Comparison of ENCODE assay signal across 14 cellular contexts in genomic region chr2:5453648-5454390, GRCh38.
DNase-seq lines count a peak whose midpoint lies in the region; ATAC-seq and TF ChIP-seq lines count a peak whose summit lies in the region.
"Had no signal": no experiment of that assay in that cellular context is flagged by ENCODE, and none has a peak within 500 bp of the region (broad histone marks: within the 10 kb centered on the region; RNA-seq: fewer than 3 reads in every experiment).

No MANE protein-coding gene starts in this region.

- H3K36me3 ChIP-seq in neuronal stem cell (replicated peaks in 1 of 2; ENCODE audit: control insufficient read depth in 2 of 2, insufficient read depth in 2 of 2, low read length in 2 of 2) (no peaks in the 10 kb centered on the region), upper lobe of right lung (no peaks in the 10 kb centered on the region)
- H3K36me3 ChIP-seq: adrenal gland, esophagus squamous epithelium had no signal

- peak overlapping the region; percentile 81 for H2AFZ ChIP-seq in neuronal stem cell (ENCODE audit: low read length)

- H3K79me1 ChIP-seq in neuronal stem cell (ENCODE audit: low read depth, low read length): no peaks in the 10 kb centered on the region

- H3K4me1 ChIP-seq in neuronal stem cell (ENCODE audit: control insufficient read depth in 2 of 2, insufficient read depth in 1 of 2, low read depth in 1 of 2, low read length in 2 of 2) (peaks cover 7 to 10% of the 10 kb centered on the region in 2 donors), upper lobe of right lung (no peaks in the 10 kb centered on the region)
- H3K4me1 ChIP-seq: adrenal gland, esophagus squamous epithelium had no signal

- no peak overlapping the region for H2BK12ac ChIP-seq in neuronal stem cell (ENCODE audit: low read length)

- no peak for TF ChIP-seq CTCF in epithelial cell of proximal tubule (conservative IDR thresholded peaks at IDR 0.05; ENCODE audit: low read depth, low read length)
- TF ChIP-seq CTCF in upper lobe of right lung (IDR thresholded peaks at IDR 0.05): no peak

- no CpG with 5 or more reads among the region's 14 CpGs for WGBS in neuronal stem cell (ENCODE audit: extremely low coverage in 2 of 2, insufficient read length in 2 of 2, insufficient replicate concordance in 1 of 2), 2 donors

- H2BK15ac ChIP-seq in neuronal stem cell (ENCODE audit: low read length): no peak overlapping the region

- H3K4ac ChIP-seq in neuronal stem cell (ENCODE audit: low read length): no peak overlapping the region

- no peak overlapping the region for H2AK5ac ChIP-seq in neuronal stem cell (ENCODE audit: low read depth, low read length)

- DNase-seq in HT1080 (ENCODE audit: low read depth) (peak; percentile 89), RPMI7951 (ENCODE audit: low read depth) (peak; percentile 43), epithelial cell of proximal tubule (ENCODE audit: low read depth) (peak; percentile 25), neuronal stem cell (ENCODE audit: low spot score) (no peak), NOMO-1 treated with dmso at 0.1 percent for 144 hours (lab: John Stamatoyannopoulos, UW; ENCODE audit: unreplicated experiment) (no peak), upper lobe of right lung (no peak)
- DNase-seq: adrenal gland; AML-193; DMS 273 treated with DMSO at 0.1 percent for 48 hours; esophagus squamous epithelium; stimulated activated CD4-positive, alpha-beta T cell treated with anti-CD3 and anti-CD28 coated beads, Interleukin-15, amount 100 ng/mL, for 24 hours; SW 1271 had no signal

- no peak overlapping the region for H3K23ac ChIP-seq in neuronal stem cell (ENCODE audit: low read depth, low read length, poor library complexity)

- intact Hi-C loops in upper lobe of right lung (cut with DNase I): no loop called here

- no peak overlapping the region for H3K18ac ChIP-seq in neuronal stem cell (ENCODE audit: low read length)

- peak overlapping the region; percentile 11 for H3K4me3 ChIP-seq in epithelial cell of proximal tubule (ENCODE audit: low read depth, low read length)
- no peak overlapping the region for H3K4me3 ChIP-seq in neuronal stem cell (ENCODE audit: low read length in 2 of 2)
- no peak overlapping the region for H3K4me3 ChIP-seq in upper lobe of right lung
- H3K4me3 ChIP-seq: adrenal gland, esophagus squamous epithelium had no signal

- H4K8ac ChIP-seq in neuronal stem cell (ENCODE audit: low read depth, low read length): no peak overlapping the region

- H3K27ac ChIP-seq in neuronal stem cell (replicated peaks; ENCODE audit: low read length): no peak overlapping the region
- H3K27ac ChIP-seq in upper lobe of right lung: no peak overlapping the region
- H3K27ac ChIP-seq: adrenal gland, esophagus squamous epithelium had no signal

- H3K14ac ChIP-seq in neuronal stem cell (ENCODE audit: low read length): no peak overlapping the region

- no peaks in the 10 kb centered on the region for H3K9me3 ChIP-seq in neuronal stem cell (replicated peaks in 1 of 2; ENCODE audit: control insufficient read depth in 2 of 2, insufficient read depth in 1 of 2, low read depth in 1 of 2, low read length in 2 of 2)
- no peaks in the 10 kb centered on the region for H3K9me3 ChIP-seq in upper lobe of right lung
- H3K9me3 ChIP-seq: adrenal gland had no signal

- H2BK120ac ChIP-seq in neuronal stem cell (ENCODE audit: low read depth, low read length): no peak overlapping the region

- no peak overlapping the region for H2BK5ac ChIP-seq in neuronal stem cell (ENCODE audit: low read length)

- H3K9ac ChIP-seq in neuronal stem cell (ENCODE audit: low read depth, low read length, poor library complexity): no peak overlapping the region

- no peak overlapping the region for H4K91ac ChIP-seq in neuronal stem cell (ENCODE audit: low read depth, low read length, poor library complexity)

- H3K27me3 ChIP-seq in neuronal stem cell (ENCODE audit: control insufficient read depth in 3 of 3, insufficient read depth in 3 of 3, low read depth in 1 of 3, low read length in 3 of 3): no peaks in the 10 kb centered on the region
- no peaks in the 10 kb centered on the region for H3K27me3 ChIP-seq in upper lobe of right lung
- H3K27me3 ChIP-seq: adrenal gland, esophagus squamous epithelium had no signal

- H3K4me2 ChIP-seq in neuronal stem cell (ENCODE audit: insufficient read depth, low read length, poor library complexity, severe bottlenecking): no peak overlapping the region

- ATAC-seq in upper lobe of right lung: no peak
- no peak for ATAC-seq in HG03108 (IDR thresholded peaks at IDR 0.05; ENCODE audit: unreplicated experiment)
- no peak for ATAC-seq in GM18520 (IDR thresholded peaks at IDR 0.05; ENCODE audit: unreplicated experiment)

Comparison
In these comparisons a context has a peak if more than half of its experiments do, and no peak if none do; other contexts are left out.
1. DNase-seq: peak in HT1080 (single experiment), RPMI7951 (single experiment) and epithelial cell of proximal tubule (single experiment); none in neuronal stem cell (single experiment), NOMO-1 treated with dmso at 0.1 percent for 144 hours (single experiment) and upper lobe of right lung (single experiment).